8 cellular contexts compared by ENCODE assay signal in the genomic region with DNA sequence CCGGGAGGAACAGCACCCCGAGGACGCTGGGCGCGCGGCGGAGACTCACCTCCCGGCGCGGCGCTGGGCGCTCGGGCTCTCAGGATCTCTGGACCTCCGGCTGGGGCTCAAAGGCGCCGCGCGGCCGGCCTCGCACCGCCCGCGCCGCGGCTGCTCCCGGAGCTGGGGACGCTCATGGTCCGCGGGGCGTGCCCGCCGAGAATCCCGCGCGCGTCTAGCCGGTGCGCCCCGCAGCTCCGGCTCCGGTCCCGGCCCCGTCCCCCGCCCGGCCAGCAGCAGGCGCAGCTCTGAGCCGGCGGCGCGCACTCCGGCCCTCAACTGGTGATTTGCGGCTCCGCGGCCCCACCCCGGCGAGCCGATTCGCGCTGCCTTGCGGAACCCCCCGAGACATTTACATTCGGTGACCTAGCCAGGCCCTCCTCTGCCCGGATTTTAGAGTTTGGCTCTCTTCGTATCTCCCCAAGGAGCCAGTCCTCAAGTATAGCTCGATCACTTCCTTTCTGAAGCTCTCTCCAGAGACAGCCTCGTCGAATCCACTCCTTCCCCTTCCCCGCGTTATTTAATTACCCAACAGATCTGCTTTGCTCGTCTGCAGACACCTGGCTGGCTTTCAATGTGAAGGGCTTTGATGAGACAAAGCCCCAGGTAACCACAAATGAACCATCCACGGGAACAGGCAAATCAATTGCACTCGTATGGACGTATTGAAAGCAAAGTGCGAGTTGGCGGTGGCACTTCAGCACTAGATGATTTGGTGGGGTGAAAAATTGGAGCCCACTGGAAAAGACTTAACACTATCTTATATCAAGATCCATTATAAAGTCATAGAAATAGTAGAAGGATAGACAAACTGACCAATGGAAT. TPM values are rescaled to one million over a fixed set of nuclear protein-coding genes. Genes with fewer than 3 reads are reported as not detected.
DNase-seq lines count a peak whose midpoint lies in the region; ATAC-seq and TF ChIP-seq lines count a peak whose summit lies in the region.

A gene (minus strand): TSS at position 289 of the 864 bp plus-strand sequence. CDS start 6,907 bp downstream, outside the sequence.

- peak; percentile 82 for DNase-seq in DMS53 (lab: John Stamatoyannopoulos, UW)
- DNase-seq in NOMO-1 treated with DMSO at 0.1 percent for 48 hours (lab: John Stamatoyannopoulos, UW; ENCODE audit: unreplicated experiment): peak; percentile 57
- DNase-seq in MCF 10A (ENCODE audit: unreplicated experiment): peak; percentile 79
- DNase-seq in sigmoid colon: peak; percentile 85

- H3K9me3 ChIP-seq in iPS-18a (ENCODE audit: control insufficient read depth, low read depth, low read length) (no peaks in the 10 kb centered on the region), sigmoid colon (no peaks in the 10 kb centered on the region)

- H3K4me1 ChIP-seq in iPS-18a (ENCODE audit: control insufficient read depth, low read depth, low read length): peaks cover 21% of the 10 kb centered on the region
- H3K4me1 ChIP-seq in sigmoid colon: peaks cover 0 to 25% (median 9%) of the 10 kb centered on the region in 4 donors

- H3K4me1 Mint-ChIP-seq in MCF 10A (ENCODE audit: insufficient read depth, unreplicated experiment): peaks cover 31% of the 10 kb centered on the region

- H3K4me3 Mint-ChIP-seq in MCF 10A (ENCODE audit: unreplicated experiment): peak within 1 kb of the TSS; percentile 86

- BruUV-seq in MCF 10A (replicated peaks; lab: Mats Ljungman, UMichigan): TSS peak; percentile 74

- intact Hi-C loops in MCF 10A (cut with micrococcal nuclease) (loop anchor here (1.0 to 2.0 kb wide), 3 partner anchors 57 to 239 kb away; no protein-coding TSS in a partner anchor), sigmoid colon (cut with DNase I) (loop anchor here (2.0 kb wide), 4 partner anchors 15 to 163 kb away; no protein-coding TSS in a partner anchor)

- H3K27me3 ChIP-seq in iPS-18a (ENCODE audit: control insufficient read depth, insufficient read depth, low read length): peaks cover 35% of the 10 kb centered on the region
- H3K27me3 ChIP-seq in sigmoid colon: no peaks in the 10 kb centered on the region

- H3K4me3 ChIP-seq in iPS-18a (ENCODE audit: low read length): peak within 1 kb of the TSS; percentile 77
- H3K4me3 ChIP-seq in sigmoid colon: peak within 1 kb of the TSS; percentile 81 to 90 (median 88)

- no peak for TF ChIP-seq EP300 in sigmoid colon (IDR thresholded peaks at IDR 0.05)

- POLR2A ChIA-PET in MCF 10A (lab: Yijun Ruan, JAX): interaction anchor here (0.6 to 7.7 kb wide), 20 partner anchors 10 to 357 kb away, joined by 3 to 117 read pairs (median 8); a partner anchor contains a TSS

- H3K36me3 Mint-ChIP-seq in MCF 10A (ENCODE audit: insufficient read depth, unreplicated experiment): peaks cover 15% of the 10 kb centered on the region

- ATAC-seq in GM19324 (IDR thresholded peaks at IDR 0.05; ENCODE audit: low FRiP score, unreplicated experiment) (peak; percentile 67), HG03378 (IDR thresholded peaks at IDR 0.05; ENCODE audit: unreplicated experiment) (peak; percentile 49), HG03097 (IDR thresholded peaks at IDR 0.05; ENCODE audit: low FRiP score, unreplicated experiment) (no peak)

- H3K36me3 ChIP-seq in iPS-18a (ENCODE audit: control insufficient read depth, low read depth, low read length) (no peaks in the 10 kb centered on the region), sigmoid colon (no peaks in the 10 kb centered on the region)

- TF ChIP-seq CTCF in MCF 10A (IDR thresholded peaks at IDR 0.05; ENCODE audit: unreplicated experiment) (no peak), sigmoid colon (IDR thresholded peaks at IDR 0.05) (peak in 2 of 4 experiments; percentile 10 to 17)

- peak within 1 kb of the TSS; percentile 51 for H3K9ac ChIP-seq in iPS-18a (ENCODE audit: low read length)

- TF ChIP-seq POLR2A in sigmoid colon (IDR thresholded peaks at IDR 0.05): peak in 1 of 2 donors; percentile 20

- H3K27ac ChIP-seq in iPS-18a (ENCODE audit: low read length): no peak within 1 kb of the TSS
- peak within 1 kb of the TSS; percentile 80 to 93 (median 90) for H3K27ac ChIP-seq in sigmoid colon

- CTCF ChIA-PET in MCF 10A (lab: Yijun Ruan, JAX): interaction anchor here (0.6 to 2.6 kb wide), 25 partner anchors 10 to 679 kb away, joined by 3 to 12 read pairs (median 4); no protein-coding TSS in a partner anchor

- WGBS in sigmoid colon, 2 donors: 1 to 3% methylated on average over 75 of the region's 75 CpGs

- H3K27me3 Mint-ChIP-seq in MCF 10A (ENCODE audit: insufficient read depth, unreplicated experiment): no peaks in the 10 kb centered on the region

- H3K9me3 Mint-ChIP-seq in MCF 10A (ENCODE audit: unreplicated experiment): no peaks in the 10 kb centered on the region

- peak within 1 kb of the TSS; percentile 94 for H3K27ac Mint-ChIP-seq in MCF 10A (ENCODE audit: low read depth, unreplicated experiment)

RNA-seq across cellular contexts. Expression of the gene that starts here (rescaled TPM):
- total RNA-seq in MCF 10A (2022) (83.6 and 130 TPM in 2 replicates), sigmoid colon (10 to 100 TPM; 12.3 to 22.1 (median 18.2) TPM)
- 10 to 100 TPM; 24.8 to 43.2 (median 39.5) TPM for polyA plus RNA-seq in sigmoid colon
